ENCODE assay signal across 8 cellular contexts in the genomic region with DNA sequence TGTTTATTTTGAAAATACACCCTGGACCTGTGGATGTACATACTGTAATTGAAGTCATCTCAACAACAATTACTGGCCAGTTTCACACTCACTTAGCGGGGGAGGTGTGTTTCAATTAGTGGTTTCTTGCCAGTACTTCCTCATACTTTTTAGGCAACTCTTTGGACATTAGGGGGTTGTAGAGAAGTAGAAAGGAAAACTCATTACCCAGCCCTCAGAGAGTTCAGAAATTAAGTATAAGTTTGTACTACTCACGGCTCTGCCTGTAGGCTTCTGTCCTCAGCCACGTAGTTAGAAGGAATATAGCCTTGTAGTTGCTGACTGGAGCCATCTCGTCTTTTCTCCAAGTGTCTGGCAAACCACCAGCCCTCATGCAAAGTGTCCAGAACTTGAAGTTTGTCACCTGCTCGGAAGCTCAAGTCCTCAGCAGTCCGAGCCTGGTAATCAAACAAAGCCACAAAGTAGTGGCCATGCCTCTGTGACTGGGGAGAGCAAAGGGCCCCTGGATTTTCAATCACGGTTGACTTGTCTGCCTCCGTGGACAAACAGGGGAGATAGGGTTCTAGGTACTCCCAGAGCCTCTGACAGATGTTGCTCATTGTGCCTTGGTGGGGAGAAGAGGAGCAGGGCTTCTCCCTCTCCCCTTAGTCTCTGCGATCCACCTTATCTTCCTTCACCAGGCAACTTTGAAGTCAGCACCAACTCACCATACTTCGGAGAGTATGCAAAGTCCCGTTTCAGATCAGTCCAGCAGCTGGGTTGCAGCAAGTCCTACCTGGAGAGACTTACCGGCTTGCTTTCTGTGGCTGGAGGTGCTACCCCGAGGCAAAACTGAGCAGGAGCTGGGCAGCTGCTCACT. TPM values are rescaled to one million over a fixed set of nuclear protein-coding genes. Genes with fewer than 3 reads are reported as not detected.
DNase-seq lines count a peak whose midpoint lies in the region; ATAC-seq, FAIRE-seq and TF ChIP-seq lines count a peak whose summit lies in the region.

No MANE protein-coding gene starts in this region.

- no peaks in the 10 kb centered on the region for H3K9me2 ChIP-seq in OCI-LY7 (ENCODE audit: insufficient read depth, low read length)

- ATAC-seq in HG02798 (IDR thresholded peaks at IDR 0.05; ENCODE audit: poor library complexity, unreplicated experiment) = peak; percentile 86
- ATAC-seq in left ventricle myocardium superior = peak; percentile 34
- ATAC-seq in activated CD8-positive, alpha-beta T cell treated with anti-CD3 and anti-CD28 coated beads for 36 hours = no peak

- no peak overlapping the region for H3K27ac Mint-ChIP-seq in activated CD8-positive, alpha-beta T cell treated with anti-CD3 and anti-CD28 coated beads for 36 hours

- no peak for TF ChIP-seq EP300 in transverse colon (IDR thresholded peaks at IDR 0.05; ENCODE audit: low read depth)

- POLR2A ChIA-PET in OCI-LY7 (lab: Charles Lee) = interaction anchor here (0.9 to 1.6 kb wide), 4 partner anchors 8 to 21 kb away, joined by 3 to 4 read pairs (median 4); no protein-coding TSS in a partner anchor
- POLR2A ChIA-PET in activated CD8-positive, alpha-beta T cell treated with anti-CD3 and anti-CD28 coated beads for 36 hours (lab: Charles Lee) = no interaction called here

- no peak for TF ChIP-seq CTCF in OCI-LY7 (conservative IDR thresholded peaks at IDR 0.05; ENCODE audit: low read length)
- TF ChIP-seq CTCF in transverse colon (IDR thresholded peaks at IDR 0.05) = no peak
- no peak for TF ChIP-seq CTCF in activated CD8-positive, alpha-beta T cell treated with anti-CD3 and anti-CD28 coated beads for 36 hours (IDR thresholded peaks at IDR 0.05)

- 16 to 37% methylated on average over 2 to 13 of the region's 13 CpGs for WGBS in transverse colon (ENCODE audit: low coverage in 1 of 2), 2 donors

- H3K9me3 ChIP-seq in OCI-LY7 (ENCODE audit: low read length) = no peaks in the 10 kb centered on the region
- H3K9me3 ChIP-seq in transverse colon = no peaks in the 10 kb centered on the region

- H3K36me3 Mint-ChIP-seq in activated CD8-positive, alpha-beta T cell treated with anti-CD3 and anti-CD28 coated beads for 36 hours (ENCODE audit: low read depth) = no peaks in the 10 kb centered on the region

- H3K27me3 Mint-ChIP-seq in activated CD8-positive, alpha-beta T cell treated with anti-CD3 and anti-CD28 coated beads for 36 hours = peaks cover 6% of the 10 kb centered on the region

- BruUV-seq in OCI-LY7 (replicated peaks; lab: Mats Ljungman, UMichigan) = no TSS peak

- H3K4me3 ChIP-seq in OCI-LY7 (ENCODE audit: low read depth, low read length, poor library complexity, severe bottlenecking) (no peak overlapping the region), transverse colon (peak overlapping the region; percentile 11 to 51 (median 44))

- H3K27ac ChIP-seq in OCI-LY7 (ENCODE audit: low read depth, low read length, poor library complexity, severe bottlenecking) (no peak overlapping the region), transverse colon (peak overlapping the region; percentile 85 to 93 (median 89))

- intact Hi-C loops in OCI-LY7 (cut with micrococcal nuclease; ENCODE audit: unreplicated experiment) (loop anchor here (5.0 kb wide), 1 partner anchor 48 kb away; no protein-coding TSS in a partner anchor), left ventricle myocardium superior (cut with micrococcal nuclease) (no loop called here), transverse colon (cut with DNase I; ENCODE audit: low total_unique reads) (no loop called here)
- intact Hi-C loops in activated CD8-positive, alpha-beta T cell treated with anti-CD3 and anti-CD28 coated beads for 36 hours (cut with micrococcal nuclease) = no loop called here

- CTCF ChIA-PET in OCI-LY7 (lab: Charles Lee; ENCODE audit: unreplicated experiment) = no interaction called here
- CTCF ChIA-PET in activated CD8-positive, alpha-beta T cell treated with anti-CD3 and anti-CD28 coated beads for 36 hours (lab: Charles Lee) = interaction anchor here (1.2 kb wide), 1 partner anchor 37 kb away, joined by 3 read pairs; no protein-coding TSS in a partner anchor

- peak; percentile 7 for DNase-seq in GM18507 (ENCODE audit: extremely low spot score, insufficient read length, low read depth)
- DNase-seq in OCI-LY7 (ENCODE audit: low spot score) = no peak
- DNase-seq in left ventricle myocardium superior = no peak
- DNase-seq in transverse colon = peak; percentile 47
- no peak for DNase-seq in ureter (ENCODE audit: low spot score)
- no peak for DNase-seq in activated CD8-positive, alpha-beta T cell treated with anti-CD3 and anti-CD28 coated beads for 36 hours
- DNase-seq in COLO829 (ENCODE audit: low spot score) = no peak

- H3K79me2 ChIP-seq in OCI-LY7 (ENCODE audit: insufficient read depth, low read depth, low read length) = no peaks in the 10 kb centered on the region

- H3K4me1 Mint-ChIP-seq in activated CD8-positive, alpha-beta T cell treated with anti-CD3 and anti-CD28 coated beads for 36 hours (ENCODE audit: low read depth) = no peaks in the 10 kb centered on the region

- no peaks in the 10 kb centered on the region for H3K27me3 ChIP-seq in transverse colon

- no peaks in the 10 kb centered on the region for H4K20me1 ChIP-seq in OCI-LY7 (ENCODE audit: insufficient read depth, low read length)

- H3K9me3 Mint-ChIP-seq in activated CD8-positive, alpha-beta T cell treated with anti-CD3 and anti-CD28 coated beads for 36 hours = no peaks in the 10 kb centered on the region

- H3K4me2 ChIP-seq in OCI-LY7 (ENCODE audit: low read length) = peak overlapping the region; percentile 26; the same call in 1 of the 2 replicates

- in situ Hi-C loops in transverse colon (cut with MboI; ENCODE audit: low pct_ligation_motif_present in 1 of 4, low pct_unique_long_range_greater_than_20kb in 1 of 4, low sequenced_read_pairs in 3 of 4) = no loop called here

- no peaks in the 10 kb centered on the region for H3K4me1 ChIP-seq in OCI-LY7 (ENCODE audit: insufficient read depth, low read length, poor library complexity, severe bottlenecking)
- H3K4me1 ChIP-seq in transverse colon = peaks cover 0 to 29% (median 7%) of the 10 kb centered on the region in 4 donors

- H3K36me3 ChIP-seq in OCI-LY7 (ENCODE audit: insufficient read depth, low read length) = no peaks in the 10 kb centered on the region
- no peaks in the 10 kb centered on the region for H3K36me3 ChIP-seq in transverse colon

- no peak overlapping the region for H2AFZ ChIP-seq in OCI-LY7 (ENCODE audit: low read length)

- TF ChIP-seq POLR2A in transverse colon (IDR thresholded peaks at IDR 0.05) = no peak

- no peak overlapping the region for H3K4me3 Mint-ChIP-seq in activated CD8-positive, alpha-beta T cell treated with anti-CD3 and anti-CD28 coated beads for 36 hours

- peak; percentile 81 for FAIRE-seq in GM18507 (lab: Jason Lieb, UNC)

RNA-seq across cellular contexts. Expression of a gene that starts 0.7 kb away (rescaled TPM):
- 0.10 and 0.13 TPM in 2 replicates for total RNA-seq in OCI-LY7 (2014; rRNA removed; shearing (Covaris generic))
- total RNA-seq in OCI-LY7 (2022) (0.46 TPM in 2 replicates), left ventricle myocardium superior (8.8 TPM), transverse colon (10 to 100 TPM; 13.3 to 25.4 (median 18.9) TPM), ureter (11.5 TPM)
- total RNA-seq in activated CD8-positive, alpha-beta T cell treated with anti-CD3 and anti-CD28 coated beads for 36 hours = under 1 TPM; 0.04 to 0.07 TPM

RNA-seq across cellular contexts. Expression of a gene that starts 40.7 kb away (rescaled TPM):
- 11.3 and 20.5 TPM in 2 replicates for total RNA-seq in OCI-LY7 (2014; rRNA removed; shearing (Covaris generic))
- total RNA-seq in OCI-LY7 (2022) = 58.8 and 65.0 TPM in 2 replicates
- 55.0 TPM for total RNA-seq in left ventricle myocardium superior
- 10 to 100 TPM in 2 of 4 donors, 1 to 10 TPM in 2; 5.4 to 18.6 (median 12.4) TPM for total RNA-seq in transverse colon
- total RNA-seq in ureter = 41.6 TPM
- 10 to 100 TPM; 47.8 to 53.3 TPM for total RNA-seq in activated CD8-positive, alpha-beta T cell treated with anti-CD3 and anti-CD28 coated beads for 36 hours

Comparison
In these comparisons a context has a peak if more than half of its experiments do, and no peak if none do; other contexts are left out.
1. DNase-seq: peak in GM18507 (single experiment) and transverse colon (single experiment); none in OCI-LY7 (single experiment), left ventricle myocardium superior (single experiment), ureter (single experiment), activated CD8-positive, alpha-beta T cell treated with anti-CD3 and anti-CD28 coated beads for 36 hours (single experiment) and COLO829 (single experiment).